Comparison of ENCODE assay signal across 17 cellular contexts in the genomic region with DNA sequence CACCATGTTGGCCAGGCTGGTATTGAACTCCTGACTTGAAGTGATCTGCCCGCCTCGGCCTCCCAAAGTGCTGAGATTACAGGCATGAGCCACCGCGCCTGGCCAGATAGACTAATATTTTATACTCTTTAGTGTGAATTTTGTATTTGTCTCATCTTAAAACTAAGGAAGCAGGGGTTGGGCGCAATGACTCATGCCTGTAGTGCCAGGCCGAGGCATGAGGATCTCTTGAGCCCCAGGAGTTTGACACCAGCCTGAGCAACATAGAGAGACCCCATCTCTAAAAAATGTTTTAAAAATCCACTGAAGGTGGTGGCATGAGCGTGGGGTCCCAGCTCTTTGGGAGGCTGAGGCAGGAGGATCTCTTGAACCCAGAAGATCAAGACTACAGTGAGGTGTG. TPM values are rescaled to one million over a fixed set of nuclear protein-coding genes. Genes with fewer than 3 reads are reported as not detected.
DNase-seq lines count a peak whose midpoint lies in the region; ATAC-seq, FAIRE-seq and TF ChIP-seq lines count a peak whose summit lies in the region.
"Had no signal": no experiment of that assay in that cellular context is flagged by ENCODE, and none has a peak within 500 bp of the region (broad histone marks: within the 10 kb centered on the region; RNA-seq: fewer than 3 reads in every experiment).

No MANE protein-coding gene starts in this region.

- H4K5ac ChIP-seq in IMR-90 (ENCODE audit: low read depth, low read length), result no peak overlapping the region

- H2AFZ ChIP-seq in IMR-90 (replicated peaks; ENCODE audit: low read length, poor library complexity) (no peak overlapping the region), trophoblast cell (ENCODE audit: insufficient read depth, low read length, poor library complexity) (no peak overlapping the region)

- peaks cover 66% of the 10 kb centered on the region for H3K36me3 Mint-ChIP-seq in dendritic cell treated with granulocyte-macrophage colony-stimulating factor and Interleukin-4, amounts not matched to agents 40 ng/mL and 50 ng/mL, for 4 days (ENCODE audit: low read depth)
- H3K36me3 Mint-ChIP-seq in naive thymus-derived CD8-positive, alpha-beta T cell, result peaks cover 0 to 56% (median 3%) of the 10 kb centered on the region in 3 donors

- no peaks in the 10 kb centered on the region for H3K27me3 Mint-ChIP-seq in dendritic cell treated with granulocyte-macrophage colony-stimulating factor and Interleukin-4, amounts not matched to agents 40 ng/mL and 50 ng/mL, for 4 days
- H3K27me3 Mint-ChIP-seq in naive thymus-derived CD8-positive, alpha-beta T cell, result no peaks in the 10 kb centered on the region
- H3K27me3 Mint-ChIP-seq: effector memory CD8-positive, alpha-beta T cell; T-cell had no signal

- intact Hi-C loops in IMR-90 (cut with micrococcal nuclease), result no loop called here
- intact Hi-C loops in dendritic cell treated with granulocyte-macrophage colony-stimulating factor and Interleukin-4, amounts not matched to agents 40 ng/mL and 50 ng/mL, for 4 days (cut with micrococcal nuclease), result no loop called here

- no peak overlapping the region for H3K9ac ChIP-seq in IMR-90 (ENCODE audit: low read depth, low read length)
- H3K9ac ChIP-seq in trophoblast cell (ENCODE audit: low read length), result no peak overlapping the region

- H3K9me3 ChIP-seq in A549, result no peaks in the 10 kb centered on the region
- no peaks in the 10 kb centered on the region for H3K9me3 ChIP-seq in IMR-90 (ENCODE audit: control insufficient read depth, insufficient read depth, low read length)
- H3K9me3 ChIP-seq in trophoblast cell (ENCODE audit: insufficient read depth, low read depth, low read length), result no peaks in the 10 kb centered on the region
- H3K9me3 ChIP-seq: neutrophil had no signal

- H2AK9ac ChIP-seq in IMR-90 (replicated peaks; ENCODE audit: low read depth, low read length, poor library complexity), result no peak overlapping the region

- peaks cover 68% of the 10 kb centered on the region for H4K20me1 ChIP-seq in IMR-90 (ENCODE audit: insufficient read depth, low read length)

- H3K36me3 ChIP-seq in IMR-90 (ENCODE audit: control insufficient read depth, insufficient read depth, low read length) (peaks cover 16% of the 10 kb centered on the region), trophoblast cell (ENCODE audit: control insufficient read depth in 1 of 2, insufficient read depth in 2 of 2, low read length in 2 of 2) (peaks cover 13 to 25% of the 10 kb centered on the region in 2 experiments)

- H2BK20ac ChIP-seq in IMR-90 (ENCODE audit: low read depth, low read length), result no peak overlapping the region; the same call in 1 of the 2 replicates

- FAIRE-seq in A549 (lab: Jason Lieb, UNC), result no peak
- FAIRE-seq: H1, urothelium cell line had no signal

- H4K91ac ChIP-seq in IMR-90 (ENCODE audit: insufficient read depth, low read depth, low read length) (peak overlapping the region; percentile 26; the same call in 1 of the 2 replicates), trophoblast cell (ENCODE audit: low read depth, low read length) (no peak overlapping the region)

- TF ChIP-seq POLR2A in A549 (IDR thresholded peaks at IDR 0.05; ENCODE audit: low read length) (no peak), IMR-90 (IDR thresholded peaks at IDR 0.05; ENCODE audit: low read depth, low read length) (no peak)

- CTCF ChIA-PET in A549 (lab: Yijun Ruan, JAX), result interaction anchor here (6.2 kb wide), 1 partner anchor 12 kb away, joined by 37 read pairs; no protein-coding TSS in a partner anchor
- CTCF ChIA-PET in IMR-90 (lab: Yijun Ruan, JAX), result no interaction called here

- no peaks in the 10 kb centered on the region for H3K9me3 Mint-ChIP-seq in dendritic cell treated with granulocyte-macrophage colony-stimulating factor and Interleukin-4, amounts not matched to agents 40 ng/mL and 50 ng/mL, for 4 days
- H3K9me3 Mint-ChIP-seq in naive thymus-derived CD8-positive, alpha-beta T cell, result no peaks in the 10 kb centered on the region
- H3K9me3 Mint-ChIP-seq: effector memory CD8-positive, alpha-beta T cell; T-cell had no signal

- no peak overlapping the region for H2BK15ac ChIP-seq in IMR-90 (ENCODE audit: low read depth, low read length)

- H3K27ac Mint-ChIP-seq in dendritic cell treated with granulocyte-macrophage colony-stimulating factor and Interleukin-4, amounts not matched to agents 40 ng/mL and 50 ng/mL, for 4 days, result peak overlapping the region; percentile 65
- H3K27ac Mint-ChIP-seq in naive thymus-derived CD8-positive, alpha-beta T cell, result peak overlapping the region in 1 of 10 donors; percentile 78
- H3K27ac Mint-ChIP-seq: T-cell had no signal

- in situ Hi-C loops in IMR-90 (cut with MboI; ENCODE audit: low sequenced_read_pairs), result loop anchor here (25.0 kb wide), 1 partner anchor 339 kb away; a partner anchor contains a TSS

- no peak overlapping the region for H3K4me3 ChIP-seq in A549
- H3K4me3 ChIP-seq in IMR-90 (ENCODE audit: insufficient read depth, low read depth, low read length), result no peak overlapping the region
- no peak overlapping the region for H3K4me3 ChIP-seq in trophoblast cell (ENCODE audit: low read depth, low read length)

- H3K14ac ChIP-seq in IMR-90 (replicated peaks; ENCODE audit: low read depth, low read length) (0 out of 2 replicates have a peak overlapping the region, but pooled peaks have one; percentile 22), trophoblast cell (ENCODE audit: low read length) (no peak overlapping the region)

- TF ChIP-seq EP300 in A549 (IDR thresholded peaks at IDR 0.05), result no peak

- no peak overlapping the region for H3K23ac ChIP-seq in IMR-90 (ENCODE audit: low read depth, low read length)
- no peak overlapping the region for H3K23ac ChIP-seq in trophoblast cell (ENCODE audit: low read length)

- peaks cover 11% of the 10 kb centered on the region for H3K79me2 ChIP-seq in trophoblast cell (ENCODE audit: control insufficient read depth, insufficient read depth, low read length, poor library complexity)

- H2BK120ac ChIP-seq in IMR-90 (ENCODE audit: low read depth, low read length), result peak overlapping the region; percentile 49
- no peak overlapping the region for H2BK120ac ChIP-seq in trophoblast cell (ENCODE audit: insufficient read depth, low read length, poor library complexity)

- no peak overlapping the region for H4K12ac ChIP-seq in trophoblast cell (ENCODE audit: low read depth, low read length)

- dilution Hi-C loops in IMR-90 (cut with HindIII; ENCODE audit: low sequenced_read_pairs, unreplicated experiment), result no loop called here

- H3K4me1 Mint-ChIP-seq in dendritic cell treated with granulocyte-macrophage colony-stimulating factor and Interleukin-4, amounts not matched to agents 40 ng/mL and 50 ng/mL, for 4 days (ENCODE audit: low read depth), result peaks cover 54% of the 10 kb centered on the region
- peaks cover 17 to 48% (median 39%) of the 10 kb centered on the region in 4 donors for H3K4me1 Mint-ChIP-seq in naive thymus-derived CD8-positive, alpha-beta T cell

- ATAC-seq in A549 (no peak), IMR-90 (ENCODE audit: low read depth) (no peak)
- ATAC-seq in naive thymus-derived CD8-positive, alpha-beta T cell, result no peak
- ATAC-seq: effector memory CD8-positive, alpha-beta T cell; T-cell had no signal

- POLR2A ChIA-PET in A549 (lab: Yijun Ruan, JAX) (interaction anchor here (1.0 kb wide), 1 partner anchor 10 kb away, joined by 4 read pairs; no protein-coding TSS in a partner anchor), IMR-90 (lab: Charles Lee; ENCODE audit: unreplicated experiment) (no interaction called here)
- POLR2A ChIA-PET in naive thymus-derived CD8-positive, alpha-beta T cell (lab: Charles Lee), result no interaction called here

- H4K8ac ChIP-seq in IMR-90 (ENCODE audit: low read depth in 2 of 2, low read length in 2 of 2), result no peak overlapping the region
- H4K8ac ChIP-seq in trophoblast cell (ENCODE audit: low read depth, low read length), result no peak overlapping the region

- no peaks in the 10 kb centered on the region for H3K27me3 ChIP-seq in IMR-90 (ENCODE audit: control insufficient read depth, insufficient read depth, low read length)
- H3K27me3 ChIP-seq in trophoblast cell (ENCODE audit: insufficient read depth, low read length), result no peaks in the 10 kb centered on the region
- H3K27me3 ChIP-seq: neutrophil had no signal

- H2BK5ac ChIP-seq in IMR-90 (ENCODE audit: low read depth, low read length, poor library complexity, severe bottlenecking) (peak overlapping the region; percentile 71), trophoblast cell (ENCODE audit: low read depth, low read length, poor library complexity) (no peak overlapping the region)

- peaks cover 79% of the 10 kb centered on the region for H3K4me1 ChIP-seq in A549
- H3K4me1 ChIP-seq in IMR-90 (ENCODE audit: control insufficient read depth, insufficient read depth, low read length), result peaks cover 4% of the 10 kb centered on the region
- H3K4me1 ChIP-seq in trophoblast cell (ENCODE audit: control insufficient read depth in 1 of 2, insufficient read depth in 2 of 2, low read length in 2 of 2), result no peaks in the 10 kb centered on the region

- H3K4ac ChIP-seq in IMR-90 (ENCODE audit: low read depth, low read length) (peak overlapping the region; percentile 30), trophoblast cell (ENCODE audit: low read depth, low read length) (peak overlapping the region; percentile 73)

- TF ChIP-seq CTCF in A549 (IDR thresholded peaks at IDR 0.05) (no peak), IMR-90 (conservative IDR thresholded peaks at IDR 0.05; ENCODE audit: low read depth, low read length) (no peak)

- DNase-seq in A549 (ENCODE audit: low read depth in 1 of 2, low spot score in 1 of 2) (no peak), IMR-90 (no peak), trophoblast cell (no peak), NCI-H1694 (lab: John Stamatoyannopoulos, UW) (no peak)
- no peak for DNase-seq in stimulated activated CD8-positive, alpha-beta memory T cell treated with anti-CD3 and anti-CD28 coated beads, Interleukin-4, amount 100 ng/mL, for 48 hours
- DNase-seq in naive thymus-derived CD8-positive, alpha-beta T cell, result no peak
- DNase-seq in stimulated activated CD4-positive, alpha-beta T cell treated with anti-CD3 and anti-CD28 coated beads, Interleukin-4, amount 100 ng/mL, for 1 hour, result no peak
- DNase-seq: activated T-cell treated with anti-CD3 and anti-CD28 coated beads, Interleukin-2, amount 50 U/mL, for 48 hours; DND-41; effector memory CD8-positive, alpha-beta T cell; hypothalamus; NCI-H2081 treated with DMSO at 0.1 percent for 48 hours; T-cell had no signal

- H3K4me2 ChIP-seq in A549, result peak overlapping the region; percentile 79
- no peak overlapping the region for H3K4me2 ChIP-seq in IMR-90 (ENCODE audit: low read depth, low read length)
- H3K4me2 ChIP-seq in trophoblast cell (ENCODE audit: low read length), result no peak overlapping the region

- H3K4me3 Mint-ChIP-seq in dendritic cell treated with granulocyte-macrophage colony-stimulating factor and Interleukin-4, amounts not matched to agents 40 ng/mL and 50 ng/mL, for 4 days, result no peak overlapping the region
- H3K4me3 Mint-ChIP-seq in naive thymus-derived CD8-positive, alpha-beta T cell, result no peak overlapping the region
- H3K4me3 Mint-ChIP-seq: effector memory CD8-positive, alpha-beta T cell; T-cell had no signal

- no peak overlapping the region for H2BK12ac ChIP-seq in trophoblast cell (ENCODE audit: low read length)

- no TSS peak for BruUV-seq in IMR-90 (replicated peaks; lab: Mats Ljungman, UMichigan)

- H3K18ac ChIP-seq in IMR-90 (ENCODE audit: low read depth, low read length), result no peak overlapping the region
- no peak overlapping the region for H3K18ac ChIP-seq in trophoblast cell (ENCODE audit: low read length)

- H3K9me1 ChIP-seq in IMR-90 (ENCODE audit: insufficient read depth, low read length), result peaks cover 13% of the 10 kb centered on the region

- H3K79me1 ChIP-seq in IMR-90 (ENCODE audit: low read depth in 1 of 2, low read length in 2 of 2), result peaks cover 3 to 52% of the 10 kb centered on the region in 2 experiments; a peak in 3 of 4 replicates
- H3K79me1 ChIP-seq in trophoblast cell (ENCODE audit: low read length), result no peaks in the 10 kb centered on the region

- no peak overlapping the region for H3K56ac ChIP-seq in IMR-90 (ENCODE audit: extremely low read depth, insufficient read depth, low read length)

- H3K27ac ChIP-seq in A549, result peak overlapping the region; percentile 87 to 89
- H3K27ac ChIP-seq in IMR-90 (ENCODE audit: insufficient read depth, low read length), result peak overlapping the region; percentile 24; the same call in 1 of the 2 replicates
- no peak overlapping the region for H3K27ac ChIP-seq in trophoblast cell (ENCODE audit: low read depth, low read length)
- H3K27ac ChIP-seq: neutrophil had no signal

- peak overlapping the region; percentile 91 for H2AK5ac ChIP-seq in IMR-90 (ENCODE audit: low read depth, low read length)
- no peak overlapping the region for H2AK5ac ChIP-seq in trophoblast cell (ENCODE audit: low read length)

- TF ChIP-seq RAD21 in A549 (conservative IDR thresholded peaks at IDR 0.05 in 1 of 2, IDR thresholded peaks at IDR 0.05 in 1 of 2), result no peak
- no peak for TF ChIP-seq RAD21 in IMR-90 (IDR thresholded peaks at IDR 0.05; ENCODE audit: low read length)

- 83% methylated on average over 7 of the region's 7 CpGs for WGBS in A549 (ENCODE audit: missing lambda C conversion rate)
- WGBS in IMR-90 (ENCODE audit: extremely low coverage in 2 of 2, insufficient read length in 1 of 2), 2 experiments, result no CpG with 5 or more reads among the region's 7 CpGs
- WGBS in trophoblast cell (ENCODE audit: extremely low coverage, insufficient coverage, insufficient read length), result no CpG with 5 or more reads among the region's 7 CpGs

RNA-seq across cellular contexts. Expression of a gene that starts 9.0 kb away (rescaled TPM):
- polyA plus RNA-seq in A549 (2011; rRNA removed) (187 and 379 TPM in 2 replicates), A549 (2017; fragmentation: RNase III; extraction: RNeasy Plus Mini Kit Qiagen cat#74134 plus additional on column Dnase treatment) (154 to 197 TPM (median 177 TPM) in 3 replicates), IMR-90 (2012; rRNA removed) (221 and 240 TPM in 2 replicates)
- polyA plus RNA-seq in A549 (2012; cell fraction: cytosol; rRNA removed), result 156 and 163 TPM in 2 replicates
- polyA plus RNA-seq in A549 (2012; cell fraction: nucleus; rRNA removed), result 1,193 and 1,318 TPM in 2 replicates
- polyA minus RNA-seq in A549 (2011; rRNA and poly(A)+ RNA removed), result 837 and 1,039 TPM in 2 replicates
- 612 and 670 TPM in 2 replicates for total RNA-seq in IMR-90 (2012; rRNA removed)
- polyA plus RNA-seq in IMR-90 (2012; cell fraction: cytosol; rRNA removed), result 167 and 240 TPM in 2 replicates
- 278 and 585 TPM in 2 replicates for polyA plus RNA-seq in IMR-90 (2012; cell fraction: nucleus; rRNA removed; ENCODE audit: low replicate concordance)
- polyA plus RNA-seq in trophoblast cell (2013), result 105 and 109 TPM in 2 replicates
- 100 to 1,000 TPM; 257 to 278 TPM for total RNA-seq in naive thymus-derived CD8-positive, alpha-beta T cell
- polyA plus RNA-seq in naive thymus-derived CD8-positive, alpha-beta T cell, result 10 to 100 TPM; 23.4 to 42.0 (median 30.5) TPM
